2 cellular contexts compared by ENCODE assay signal in genomic region chr1:10213186-10213585, GRCh38.
TF ChIP-seq lines count a peak whose summit lies in the region.

No MANE protein-coding gene starts in this region.

TF ChIP-seq in H1, 55 proteins besides CTCF, POLR2A, EP300 and RAD21:
- TF ChIP-seq ASH2L (IDR thresholded peaks at IDR 0.05; ENCODE audit: low read length) (no peak), POU5F1 (IDR thresholded peaks at IDR 0.05; ENCODE audit: low read depth, low read length) (no peak), CEBPB (IDR thresholded peaks at IDR 0.05; ENCODE audit: low read depth, low read length) (no peak), RBBP5 (IDR thresholded peaks at IDR 0.05; ENCODE audit: borderline replicate concordance, low read depth, low read length) (no peak), JUN (IDR thresholded peaks at IDR 0.05; ENCODE audit: low read depth, low read length) (no peak), RNF2 (IDR thresholded peaks at IDR 0.05; ENCODE audit: borderline replicate concordance, low read depth, low read length, missing control alignments, poor library complexity, severe bottlenecking) (no peak), E2F6 (IDR thresholded peaks at IDR 0.05) (no peak), CTBP2 (IDR thresholded peaks at IDR 0.05; ENCODE audit: borderline replicate concordance, insufficient read depth, insufficient read length, low read length) (no peak), ZNF274 (IDR thresholded peaks at IDR 0.05; ENCODE audit: borderline replicate concordance, extremely low read depth, low read length) (no peak), KDM4A (IDR thresholded peaks at IDR 0.05; ENCODE audit: low read depth, low read length, severe bottlenecking) (no peak), ATF3 (IDR thresholded peaks at IDR 0.05; ENCODE audit: insufficient read depth, low read depth, low read length) (no peak)
TF ChIP-seq in H1: peak in this region for 0.

TF ChIP-seq in neural cell, 6 proteins besides CTCF, POLR2A, EP300 and RAD21:
- no peak for TF ChIP-seq MXI1 (conservative IDR thresholded peaks at IDR 0.05; ENCODE audit: poor library complexity, severe bottlenecking)
- TF ChIP-seq SMC3 (conservative IDR thresholded peaks at IDR 0.05; ENCODE audit: poor library complexity), result no peak
- no peak for TF ChIP-seq POLR2AphosphoS5 (IDR thresholded peaks at IDR 0.05)
- no peak for TF ChIP-seq REST (IDR thresholded peaks at IDR 0.05; ENCODE audit: borderline replicate concordance)
- no peak for TF ChIP-seq TAF1 (IDR thresholded peaks at IDR 0.05; ENCODE audit: low read depth)
- TF ChIP-seq EZH2 (IDR thresholded peaks at IDR 0.05; ENCODE audit: borderline replicate concordance, insufficient read depth, low read length, poor library complexity, severe bottlenecking), result no peak
